Comparison of ENCODE assay signal across 17 cellular contexts in genomic region chr2:226638576-226638975, GRCh38.
DNase-seq lines count a peak whose midpoint lies in the region; ATAC-seq and TF ChIP-seq lines count a peak whose summit lies in the region.
"Had no signal": no experiment of that assay in that cellular context is flagged by ENCODE, and none has a peak within 500 bp of the region (broad histone marks: within the 10 kb centered on the region; RNA-seq: fewer than 3 reads in every experiment).

No MANE protein-coding gene starts in this region.

- TF ChIP-seq RAD21 in HCT116 (IDR thresholded peaks at IDR 0.05; ENCODE audit: low read depth) = no peak

- BruUV-seq in HCT116 (replicated peaks; lab: Mats Ljungman, UMichigan) = no TSS peak

- intact Hi-C loops in HCT116 (cut with micrococcal nuclease) = no loop called here
- intact Hi-C loops in Right ventricle myocardium inferior (cut with DNase I) = no loop called here

- H3K9me3 ChIP-seq in HCT116 (ENCODE audit: control insufficient read depth in 1 of 2, insufficient read depth in 1 of 2, low read depth in 1 of 2, low read length in 2 of 2) (peaks cover 5 to 17% of the 10 kb centered on the region in 2 experiments; a peak in 2 of 4 replicates), adipocyte (ENCODE audit: control insufficient read depth, low read length) (peaks cover 9% of the 10 kb centered on the region)

- RAD21 ChIA-PET in HCT116 (lab: Charles Lee; ENCODE audit: low non-redundant PET in 1 of 2, low total read pairs in 2 of 2, uncharacterized antibody in 2 of 2, unreplicated experiment in 2 of 2) = no interaction called here

- H3K9ac ChIP-seq in HCT116 (ENCODE audit: low read length) (no peak overlapping the region), adipocyte (ENCODE audit: low read length) (no peak overlapping the region)

- CTCF ChIA-PET in HCT116 (lab: Charles Lee) = no interaction called here

- no peak for TF ChIP-seq POLR2A in HCT116 (IDR thresholded peaks at IDR 0.05; ENCODE audit: borderline replicate concordance, extremely low read depth, insufficient read depth, insufficient read length)

- peaks cover 0 to 48% of the 10 kb centered on the region in 2 experiments; a peak in 2 of 4 replicates for H3K36me3 ChIP-seq in HCT116 (ENCODE audit: control insufficient read depth in 1 of 2, insufficient read depth in 2 of 2, low read length in 2 of 2)
- no peaks in the 10 kb centered on the region for H3K36me3 ChIP-seq in adipocyte (ENCODE audit: control insufficient read depth, insufficient read depth, low read length, severe bottlenecking)

- H2AFZ ChIP-seq in HCT116 (ENCODE audit: low read depth, low read length, poor library complexity, severe bottlenecking) = no peak overlapping the region

- peaks cover 33 to 51% of the 10 kb centered on the region in 2 experiments for H3K4me1 ChIP-seq in HCT116 (ENCODE audit: control insufficient read depth in 1 of 2, insufficient read depth in 2 of 2, low read length in 2 of 2)
- peaks cover 7% of the 10 kb centered on the region for H3K4me1 ChIP-seq in adipocyte (ENCODE audit: control insufficient read depth, insufficient read depth, low read length)

- H3K27ac ChIP-seq in HCT116 (ENCODE audit: low read depth, low read length) = peak overlapping the region; percentile 58

- no peaks in the 10 kb centered on the region for H3K9me2 ChIP-seq in HCT116 (ENCODE audit: insufficient read depth)

- H3K4me2 ChIP-seq in HCT116 (ENCODE audit: low read length) = no peak overlapping the region
- H3K4me2 ChIP-seq: GM23338 had no signal

- ATAC-seq in HCT116 = no peak
- no peak for ATAC-seq in Right ventricle myocardium inferior
- ATAC-seq in GM18870 (IDR thresholded peaks at IDR 0.05; ENCODE audit: unreplicated experiment) = no peak
- ATAC-seq: GM23338, SK-N-SH treated with all-trans-retinoic acid at 6 μM for 48 hours had no signal

- peaks cover 78% of the 10 kb centered on the region for H3K79me2 ChIP-seq in HCT116 (ENCODE audit: insufficient read depth, low read length)

- POLR2A ChIA-PET in HCT116 (lab: Charles Lee) = interaction anchor here (1.3 kb wide), 1 partner anchor 10 kb away, joined by 4 read pairs; no protein-coding TSS in a partner anchor

- no peaks in the 10 kb centered on the region for H3K27me3 ChIP-seq in HCT116 (ENCODE audit: insufficient read depth, low read length)
- H3K27me3 ChIP-seq in adipocyte (replicated peaks; ENCODE audit: control insufficient read depth, insufficient read depth, low read length) = no peaks in the 10 kb centered on the region

- no peak for DNase-seq in HCT116 (ENCODE audit: low read depth, low spot score)
- DNase-seq in adipocyte (ENCODE audit: low read depth) = peak; percentile 12
- DNase-seq in fibroblast of villous mesenchyme (ENCODE audit: low read depth) = peak; percentile 56
- no peak for DNase-seq in T-helper 1 cell
- DNase-seq in activated CD4-positive, CD25-positive, alpha-beta regulatory T cell (lab: John Stamatoyannopoulos, UW) = no peak
- no peak for DNase-seq in Right ventricle myocardium inferior (ENCODE audit: missing footprints)
- DNase-seq: CD4-positive, alpha-beta memory T cell; DMS79; HFFc6; Kasumi-1; NCI-H1105; NCI-H187; NCI-H446; NCI-H69 had no signal

- TF ChIP-seq CTCF in HCT116 (IDR thresholded peaks at IDR 0.05 in 2 of 3, conservative IDR thresholded peaks at IDR 0.05 in 1 of 3; ENCODE audit: borderline replicate concordance in 1 of 3, insufficient read depth in 1 of 3, low read depth in 2 of 3, low read length in 2 of 3) = no peak
- TF ChIP-seq CTCF in fibroblast of villous mesenchyme (IDR thresholded peaks at IDR 0.05; ENCODE audit: insufficient read depth, low read depth, low read length) = no peak

- no peaks in the 10 kb centered on the region for H4K20me1 ChIP-seq in HCT116 (ENCODE audit: insufficient read depth)

- H3K4me3 ChIP-seq in HCT116 (replicated peaks in 1 of 2; ENCODE audit: low read depth in 1 of 2, low read length in 2 of 2) (no peak overlapping the region), adipocyte (ENCODE audit: low read length) (no peak overlapping the region), fibroblast of villous mesenchyme (ENCODE audit: low read depth, low read length) (no peak overlapping the region)
- H3K4me3 ChIP-seq: GM23338 had no signal

TF ChIP-seq in HCT116, 20 proteins besides CTCF, POLR2A, EP300 and RAD21:
- TF ChIP-seq POLR2AphosphoS5 (IDR thresholded peaks at IDR 0.05; ENCODE audit: low read depth, low read length) = no peak
- TF ChIP-seq REST (IDR thresholded peaks at IDR 0.05; ENCODE audit: low read depth) = no peak
- TF ChIP-seq FOSL1 (IDR thresholded peaks at IDR 0.05; ENCODE audit: low read depth) = peak; percentile 29
- TF ChIP-seq ZNF274 (IDR thresholded peaks at IDR 0.05; ENCODE audit: low read depth, low read length) = no peak
- TF ChIP-seq, protein P1, sequence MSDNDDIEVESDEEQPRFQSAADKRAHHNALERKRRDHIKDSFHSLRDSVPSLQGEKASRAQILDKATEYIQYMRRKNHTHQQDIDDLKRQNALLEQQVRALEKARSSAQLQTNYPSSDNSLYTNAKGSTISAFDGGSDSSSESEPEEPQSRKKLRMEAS (IDR thresholded peaks at IDR 0.05) = 0 out of 2 replicates have a peak, but pooled peaks have one; percentile 15
- no peak for TF ChIP-seq ELF1 (IDR thresholded peaks at IDR 0.05; ENCODE audit: borderline replicate concordance, low read depth)
- TF ChIP-seq EZH2 (IDR thresholded peaks at IDR 0.05) = no peak
- no peak for TF ChIP-seq SIN3A (IDR thresholded peaks at IDR 0.05; ENCODE audit: low read depth)
- no peak for TF ChIP-seq ZFX (IDR thresholded peaks at IDR 0.05)
- no peak for TF ChIP-seq EGR1 (IDR thresholded peaks at IDR 0.05; ENCODE audit: low read depth)
- no peak for TF ChIP-seq TCF7L2 (IDR thresholded peaks at IDR 0.05; ENCODE audit: borderline replicate concordance, extremely low read depth, insufficient read depth, insufficient read length)
- no peak for TF ChIP-seq SP1 (IDR thresholded peaks at IDR 0.05; ENCODE audit: low read depth)
- TF ChIP-seq SRF (IDR thresholded peaks at IDR 0.05; ENCODE audit: low read depth) = no peak
- no peak for TF ChIP-seq ATF3 (IDR thresholded peaks at IDR 0.05)
- TF ChIP-seq JUND (IDR thresholded peaks at IDR 0.05) = peak; percentile 37
- no peak for TF ChIP-seq CEBPB (IDR thresholded peaks at IDR 0.05; ENCODE audit: low read depth)
- no peak for TF ChIP-seq EZH2phosphoT487 (IDR thresholded peaks at IDR 0.05; ENCODE audit: borderline replicate concordance)
- no peak for TF ChIP-seq YY1 (IDR thresholded peaks at IDR 0.05; ENCODE audit: extremely low read depth, insufficient replicate concordance, low read depth, low read length)
- TF ChIP-seq, protein P2, sequence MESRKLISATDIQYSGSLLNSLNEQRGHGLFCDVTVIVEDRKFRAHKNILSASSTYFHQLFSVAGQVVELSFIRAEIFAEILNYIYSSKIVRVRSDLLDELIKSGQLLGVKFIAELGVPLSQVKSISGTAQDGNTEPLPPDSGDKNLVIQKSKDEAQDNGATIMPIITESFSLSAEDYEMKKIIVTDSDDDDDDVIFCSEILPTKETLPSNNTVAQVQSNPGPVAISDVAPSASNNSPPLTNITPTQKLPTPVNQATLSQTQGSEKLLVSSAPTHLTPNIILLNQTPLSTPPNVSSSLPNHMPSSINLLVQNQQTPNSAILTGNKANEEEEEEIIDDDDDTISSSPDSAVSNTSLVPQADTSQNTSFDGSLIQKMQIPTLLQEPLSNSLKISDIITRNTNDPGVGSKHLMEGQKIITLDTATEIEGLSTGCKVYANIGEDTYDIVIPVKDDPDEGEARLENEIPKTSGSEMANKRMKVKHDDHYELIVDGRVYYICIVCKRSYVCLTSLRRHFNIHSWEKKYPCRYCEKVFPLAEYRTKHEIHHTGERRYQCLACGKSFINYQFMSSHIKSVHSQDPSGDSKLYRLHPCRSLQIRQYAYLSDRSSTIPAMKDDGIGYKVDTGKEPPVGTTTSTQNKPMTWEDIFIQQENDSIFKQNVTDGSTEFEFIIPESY (IDR thresholded peaks at IDR 0.05; ENCODE audit: extremely low read depth, insufficient replicate concordance, low read length) = no peak
- no peak for TF ChIP-seq CBX3 (IDR thresholded peaks at IDR 0.05; ENCODE audit: low read depth)

Comparison
In these comparisons a context has a peak if more than half of its experiments do, and no peak if none do; other contexts are left out.
1. DNase-seq: peak in adipocyte (single experiment) and fibroblast of villous mesenchyme (single experiment); none in HCT116 (single experiment), T-helper 1 cell (0 of 5), activated CD4-positive, CD25-positive, alpha-beta regulatory T cell (0 of 4) and Right ventricle myocardium inferior (single experiment).